ENCODE assay signal across 17 cellular contexts in genomic region chr1:10280442-10281350, GRCh38.
A peak's percentile ranks its signal among the peaks of the same experiment; 100 is the strongest.
DNase-seq lines count a peak whose midpoint lies in the region; ATAC-seq and TF ChIP-seq lines count a peak whose summit lies in the region.
"Had no signal": no experiment of that assay in that cellular context is flagged by ENCODE, and none has a peak within 500 bp of the region (broad histone marks: within the 10 kb centered on the region; RNA-seq: fewer than 3 reads in every experiment).

No MANE protein-coding gene starts in this region.

- no TSS peak for BruUV-seq in IMR-90 (replicated peaks; lab: Mats Ljungman, UMichigan)

- no peak overlapping the region for H3K4me3 Mint-ChIP-seq in activated CD8-positive, alpha-beta T cell treated with anti-CD3 and anti-CD28 coated beads for 36 hours
- no peak overlapping the region for H3K4me3 Mint-ChIP-seq in activated CD8-positive, alpha-beta T cell treated with anti-CD3 and anti-CD28 coated beads, Interleukin-2, amount 10 ng/mL, durations not matched to agents 7 days and 5 days
- H3K4me3 Mint-ChIP-seq in activated T-helper 2 cell treated with anti-CD3 and anti-CD28 coated beads, Interferon-gamma antibody, Interleukin-2, Interleukin-4, amounts not matched to agents 10 μg/mL and 5 μg/mL and 100 μg/mL, durations not matched to agents 14 hours and 24 hours and 36 hours (ENCODE audit: low read depth) = no peak overlapping the region

- dilution Hi-C loops in IMR-90 (cut with HindIII; ENCODE audit: low sequenced_read_pairs, unreplicated experiment) = no loop called here

- intact Hi-C loops in activated CD8-positive, alpha-beta T cell treated with anti-CD3 and anti-CD28 coated beads for 36 hours (cut with micrococcal nuclease) = no loop called here
- intact Hi-C loops in IMR-90 (cut with micrococcal nuclease) (loop anchor here (1.0 kb wide), 1 partner anchor 69 kb away; no protein-coding TSS in a partner anchor), posterior cingulate gyrus (cut with DNase I) (no loop called here)
- intact Hi-C loops in activated T-helper 2 cell treated with anti-CD3 and anti-CD28 coated beads, Interferon-gamma antibody, Interleukin-2, Interleukin-4, amounts not matched to agents 10 μg/mL and 5 μg/mL and 100 μg/mL, durations not matched to agents 14 hours and 24 hours and 36 hours (cut with micrococcal nuclease) = loop anchor here (2.0 to 5.0 kb wide), 2 partner anchors 43 to 68 kb away; no protein-coding TSS in a partner anchor

- POLR2A ChIA-PET in activated CD8-positive, alpha-beta T cell treated with anti-CD3 and anti-CD28 coated beads for 36 hours (lab: Charles Lee) = no interaction called here
- POLR2A ChIA-PET in activated CD8-positive, alpha-beta T cell treated with anti-CD3 and anti-CD28 coated beads, Interleukin-2, amount 10 ng/mL, durations not matched to agents 7 days and 5 days (lab: Charles Lee) = interaction anchor here (0.7 kb wide), 1 partner anchor 150 kb away, joined by 3 read pairs; no protein-coding TSS in a partner anchor
- POLR2A ChIA-PET in IMR-90 (lab: Charles Lee; ENCODE audit: unreplicated experiment) = no interaction called here

- H3K36me3 Mint-ChIP-seq in activated CD8-positive, alpha-beta T cell treated with anti-CD3 and anti-CD28 coated beads for 36 hours (ENCODE audit: low read depth) = peaks cover 5% of the 10 kb centered on the region
- no peaks in the 10 kb centered on the region for H3K36me3 Mint-ChIP-seq in activated CD8-positive, alpha-beta T cell treated with anti-CD3 and anti-CD28 coated beads, Interleukin-2, amount 10 ng/mL, durations not matched to agents 7 days and 5 days (ENCODE audit: low read depth)
- peaks cover 41% of the 10 kb centered on the region for H3K36me3 Mint-ChIP-seq in activated T-helper 2 cell treated with anti-CD3 and anti-CD28 coated beads, Interferon-gamma antibody, Interleukin-2, Interleukin-4, amounts not matched to agents 10 μg/mL and 5 μg/mL and 100 μg/mL, durations not matched to agents 14 hours and 24 hours and 36 hours (ENCODE audit: low read depth)

- H3K4me1 ChIP-seq in IMR-90 (ENCODE audit: control insufficient read depth, insufficient read depth, low read length) = peaks cover 4% of the 10 kb centered on the region
- H3K4me1 ChIP-seq: HAP-1, Peyer's patch, uterus had no signal

- DNase-seq in activated CD8-positive, alpha-beta T cell treated with anti-CD3 and anti-CD28 coated beads for 36 hours = peak; percentile 17
- no peak for DNase-seq in activated CD8-positive, alpha-beta T cell treated with anti-CD3 and anti-CD28 coated beads, Interleukin-2, amount 10 ng/mL, durations not matched to agents 7 days and 5 days
- DNase-seq in IMR-90 (peak; percentile 68), skeletal muscle cell (ENCODE audit: low read depth) (peak; percentile 14), posterior cingulate gyrus (no peak)
- DNase-seq in activated T-helper 2 cell treated with anti-CD3 and anti-CD28 coated beads, Interferon-gamma antibody, Interleukin-2, Interleukin-4, amounts not matched to agents 10 μg/mL and 5 μg/mL and 100 μg/mL, durations not matched to agents 14 hours and 24 hours and 36 hours (ENCODE audit: low spot score) = no peak
- DNase-seq: brain microvascular endothelial cell, hypothalamus, NCI-H1092, NCI-H510A treated with DMSO at 0.1 percent for 48 hours, nucleus accumbens, Peyer's patch, uterus had no signal

- no peak overlapping the region for H3K4ac ChIP-seq in IMR-90 (ENCODE audit: low read depth, low read length)

- no peak overlapping the region for H2AK9ac ChIP-seq in IMR-90 (replicated peaks; ENCODE audit: low read depth, low read length, poor library complexity)

- no peak for TF ChIP-seq RAD21 in IMR-90 (IDR thresholded peaks at IDR 0.05; ENCODE audit: low read length)

- no peaks in the 10 kb centered on the region for H3K27me3 ChIP-seq in IMR-90 (ENCODE audit: control insufficient read depth, insufficient read depth, low read length)
- H3K27me3 ChIP-seq: brain microvascular endothelial cell, Peyer's patch, uterus had no signal

- no peak overlapping the region for H2BK15ac ChIP-seq in IMR-90 (ENCODE audit: low read depth, low read length)

- H3K56ac ChIP-seq in IMR-90 (ENCODE audit: extremely low read depth, insufficient read depth, low read length) = no peak overlapping the region

- peak; percentile 29 for ATAC-seq in activated CD8-positive, alpha-beta T cell treated with anti-CD3 and anti-CD28 coated beads for 36 hours
- ATAC-seq in activated CD8-positive, alpha-beta T cell treated with anti-CD3 and anti-CD28 coated beads, Interleukin-2, amount 10 ng/mL, durations not matched to agents 7 days and 5 days = no peak
- ATAC-seq in IMR-90 (ENCODE audit: low read depth) (peak; percentile 95), GM18873 (IDR thresholded peaks at IDR 0.05; ENCODE audit: low FRiP score, unreplicated experiment) (no peak)

- WGBS in IMR-90 (ENCODE audit: extremely low coverage in 2 of 2, insufficient read length in 1 of 2), 2 experiments = 80% methylated on average over 1 of the region's 3 CpGs; no CpG with 5 or more reads in 1 of the 2 experiments

- no peak overlapping the region for H3K23ac ChIP-seq in IMR-90 (ENCODE audit: low read depth, low read length)

- no peak overlapping the region for H4K91ac ChIP-seq in IMR-90 (ENCODE audit: insufficient read depth, low read depth, low read length)

- H3K27ac ChIP-seq in IMR-90 (ENCODE audit: insufficient read depth, low read length) (peak overlapping the region; percentile 34; the same call in 1 of the 2 replicates), cingulate gyrus (ENCODE audit: low read depth, low read length) (peak overlapping the region; percentile 22)
- H3K27ac ChIP-seq: brain microvascular endothelial cell, Peyer's patch, uterus had no signal

- H4K5ac ChIP-seq in IMR-90 (ENCODE audit: low read depth, low read length) = no peak overlapping the region

- H2BK5ac ChIP-seq in IMR-90 (ENCODE audit: low read depth, low read length, poor library complexity, severe bottlenecking) = peak overlapping the region; percentile 59

- H3K9me1 ChIP-seq in IMR-90 (ENCODE audit: insufficient read depth, low read length) = peaks cover 5% of the 10 kb centered on the region

- H3K27ac Mint-ChIP-seq in activated CD8-positive, alpha-beta T cell treated with anti-CD3 and anti-CD28 coated beads for 36 hours = no peak overlapping the region
- H3K27ac Mint-ChIP-seq in activated CD8-positive, alpha-beta T cell treated with anti-CD3 and anti-CD28 coated beads, Interleukin-2, amount 10 ng/mL, durations not matched to agents 7 days and 5 days = no peak overlapping the region
- H3K27ac Mint-ChIP-seq in activated T-helper 2 cell treated with anti-CD3 and anti-CD28 coated beads, Interferon-gamma antibody, Interleukin-2, Interleukin-4, amounts not matched to agents 10 μg/mL and 5 μg/mL and 100 μg/mL, durations not matched to agents 14 hours and 24 hours and 36 hours = no peak overlapping the region

- no peak for TF ChIP-seq CTCF in activated CD8-positive, alpha-beta T cell treated with anti-CD3 and anti-CD28 coated beads for 36 hours (IDR thresholded peaks at IDR 0.05)
- TF ChIP-seq CTCF in IMR-90 (conservative IDR thresholded peaks at IDR 0.05; ENCODE audit: low read depth, low read length) = no peak

- H3K9me3 ChIP-seq in IMR-90 (ENCODE audit: control insufficient read depth, insufficient read depth, low read length) = no peaks in the 10 kb centered on the region
- H3K9me3 ChIP-seq: HAP-1, Peyer's patch, uterus had no signal

- H2AK5ac ChIP-seq in IMR-90 (ENCODE audit: low read depth, low read length) = no peak overlapping the region

- peaks cover 28% of the 10 kb centered on the region for H3K4me1 Mint-ChIP-seq in activated CD8-positive, alpha-beta T cell treated with anti-CD3 and anti-CD28 coated beads for 36 hours (ENCODE audit: low read depth)
- H3K4me1 Mint-ChIP-seq in activated CD8-positive, alpha-beta T cell treated with anti-CD3 and anti-CD28 coated beads, Interleukin-2, amount 10 ng/mL, durations not matched to agents 7 days and 5 days (ENCODE audit: low read depth) = peaks cover 6% of the 10 kb centered on the region
- peaks cover 26% of the 10 kb centered on the region for H3K4me1 Mint-ChIP-seq in activated T-helper 2 cell treated with anti-CD3 and anti-CD28 coated beads, Interferon-gamma antibody, Interleukin-2, Interleukin-4, amounts not matched to agents 10 μg/mL and 5 μg/mL and 100 μg/mL, durations not matched to agents 14 hours and 24 hours and 36 hours (ENCODE audit: low read depth)

- no peak overlapping the region for H3K9ac ChIP-seq in IMR-90 (ENCODE audit: low read depth, low read length)

- no peak overlapping the region for H3K18ac ChIP-seq in IMR-90 (ENCODE audit: low read depth, low read length)

- no peak for TF ChIP-seq POLR2A in IMR-90 (IDR thresholded peaks at IDR 0.05; ENCODE audit: low read depth, low read length)

- H3K36me3 ChIP-seq in IMR-90 (ENCODE audit: control insufficient read depth, insufficient read depth, low read length) = peaks cover 29% of the 10 kb centered on the region
- H3K36me3 ChIP-seq: uterus had no signal

- H4K20me1 ChIP-seq in IMR-90 (ENCODE audit: insufficient read depth, low read length) = peaks cover 6% of the 10 kb centered on the region; the same call in 1 of the 2 replicates

- H3K4me3 ChIP-seq in IMR-90 (ENCODE audit: insufficient read depth, low read depth, low read length) (no peak overlapping the region), skeletal muscle cell (ENCODE audit: low read depth, low read length) (no peak overlapping the region)
- H3K4me3 ChIP-seq: HAP-1, lung, Peyer's patch, uterus had no signal

- no peak overlapping the region for H4K8ac ChIP-seq in IMR-90 (ENCODE audit: low read depth in 2 of 2, low read length in 2 of 2)

- H3K4me2 ChIP-seq in IMR-90 (ENCODE audit: low read depth, low read length) = peak overlapping the region; percentile 47; the same call in 1 of the 2 replicates

- H3K14ac ChIP-seq in IMR-90 (replicated peaks; ENCODE audit: low read depth, low read length) = no peak overlapping the region; the same call in 1 of the 2 replicates

- no peaks in the 10 kb centered on the region for H3K9me3 Mint-ChIP-seq in activated CD8-positive, alpha-beta T cell treated with anti-CD3 and anti-CD28 coated beads for 36 hours
- no peaks in the 10 kb centered on the region for H3K9me3 Mint-ChIP-seq in activated CD8-positive, alpha-beta T cell treated with anti-CD3 and anti-CD28 coated beads, Interleukin-2, amount 10 ng/mL, durations not matched to agents 7 days and 5 days (ENCODE audit: insufficient read depth)
- no peaks in the 10 kb centered on the region for H3K9me3 Mint-ChIP-seq in activated T-helper 2 cell treated with anti-CD3 and anti-CD28 coated beads, Interferon-gamma antibody, Interleukin-2, Interleukin-4, amounts not matched to agents 10 μg/mL and 5 μg/mL and 100 μg/mL, durations not matched to agents 14 hours and 24 hours and 36 hours

- no peak overlapping the region for H2AFZ ChIP-seq in IMR-90 (replicated peaks; ENCODE audit: low read length, poor library complexity)

- H2BK20ac ChIP-seq in IMR-90 (ENCODE audit: low read depth, low read length) = no peak overlapping the region

- H3K79me1 ChIP-seq in IMR-90 (ENCODE audit: low read depth in 1 of 2, low read length in 2 of 2) = peaks cover 17 to 22% of the 10 kb centered on the region in 2 experiments; a peak in 3 of 4 replicates

- CTCF ChIA-PET in activated CD8-positive, alpha-beta T cell treated with anti-CD3 and anti-CD28 coated beads for 36 hours (lab: Charles Lee) = interaction anchor here (1.6 kb wide), 1 partner anchor 13 kb away, joined by 3 read pairs; no protein-coding TSS in a partner anchor
- CTCF ChIA-PET in activated CD8-positive, alpha-beta T cell treated with anti-CD3 and anti-CD28 coated beads, Interleukin-2, amount 10 ng/mL, durations not matched to agents 7 days and 5 days (lab: Charles Lee) = interaction anchor here (1.8 kb wide), 1 partner anchor 11 kb away, joined by 4 read pairs; no protein-coding TSS in a partner anchor
- CTCF ChIA-PET in IMR-90 (lab: Yijun Ruan, JAX) = interaction anchor here (1.8 kb wide), 1 partner anchor 71 kb away, joined by 5 read pairs; the partner anchor contains the start of gene KIF1B

- H3K27me3 Mint-ChIP-seq in activated CD8-positive, alpha-beta T cell treated with anti-CD3 and anti-CD28 coated beads for 36 hours = no peaks in the 10 kb centered on the region
- no peaks in the 10 kb centered on the region for H3K27me3 Mint-ChIP-seq in activated CD8-positive, alpha-beta T cell treated with anti-CD3 and anti-CD28 coated beads, Interleukin-2, amount 10 ng/mL, durations not matched to agents 7 days and 5 days (ENCODE audit: low read depth)
- H3K27me3 Mint-ChIP-seq in activated T-helper 2 cell treated with anti-CD3 and anti-CD28 coated beads, Interferon-gamma antibody, Interleukin-2, Interleukin-4, amounts not matched to agents 10 μg/mL and 5 μg/mL and 100 μg/mL, durations not matched to agents 14 hours and 24 hours and 36 hours (ENCODE audit: low read depth) = no peaks in the 10 kb centered on the region

- in situ Hi-C loops in IMR-90 (cut with MboI; ENCODE audit: low sequenced_read_pairs) = no loop called here

- no peak overlapping the region for H2BK120ac ChIP-seq in IMR-90 (ENCODE audit: low read depth, low read length)

Comparison
In these comparisons a context has a peak if more than half of its experiments do, and no peak if none do; other contexts are left out.
1. ATAC-seq: peak in activated CD8-positive, alpha-beta T cell treated with anti-CD3 and anti-CD28 coated beads for 36 hours (single experiment) and IMR-90 (single experiment); none in activated CD8-positive, alpha-beta T cell treated with anti-CD3 and anti-CD28 coated beads, Interleukin-2, amount 10 ng/mL, durations not matched to agents 7 days and 5 days (single experiment) and GM18873 (single experiment).
2. DNase-seq: peak in activated CD8-positive, alpha-beta T cell treated with anti-CD3 and anti-CD28 coated beads for 36 hours (single experiment), IMR-90 (single experiment) and skeletal muscle cell (single experiment); none in activated CD8-positive, alpha-beta T cell treated with anti-CD3 and anti-CD28 coated beads, Interleukin-2, amount 10 ng/mL, durations not matched to agents 7 days and 5 days (single experiment), posterior cingulate gyrus (0 of 10) and activated T-helper 2 cell treated with anti-CD3 and anti-CD28 coated beads, Interferon-gamma antibody, Interleukin-2, Interleukin-4, amounts not matched to agents 10 μg/mL and 5 μg/mL and 100 μg/mL, durations not matched to agents 14 hours and 24 hours and 36 hours (single experiment).
3. intact Hi-C loops: an anchor here in IMR-90 (1.0 kb wide) and activated T-helper 2 cell treated with anti-CD3 and anti-CD28 coated beads, Interferon-gamma antibody, Interleukin-2, Interleukin-4, amounts not matched to agents 10 μg/mL and 5 μg/mL and 100 μg/mL, durations not matched to agents 14 hours and 24 hours and 36 hours (2.0 to 5.0 kb wide); none called in activated CD8-positive, alpha-beta T cell treated with anti-CD3 and anti-CD28 coated beads for 36 hours and posterior cingulate gyrus.